1 cellular context compared by ENCODE assay signal in genomic region chr1:38444311-38444710, GRCh38.
TF ChIP-seq lines count a peak whose summit lies in the region.

No MANE protein-coding gene starts in this region.

TF ChIP-seq in H1, 55 proteins besides CTCF, POLR2A, EP300 and RAD21:
- TF ChIP-seq SP1 (IDR thresholded peaks at IDR 0.05; ENCODE audit: low read depth, low read length) (no peak), JUN (IDR thresholded peaks at IDR 0.05; ENCODE audit: low read depth, low read length) (no peak), SP4 (IDR thresholded peaks at IDR 0.05; ENCODE audit: low read length) (no peak)
